9 cellular contexts compared by ENCODE assay signal in the genomic region with DNA sequence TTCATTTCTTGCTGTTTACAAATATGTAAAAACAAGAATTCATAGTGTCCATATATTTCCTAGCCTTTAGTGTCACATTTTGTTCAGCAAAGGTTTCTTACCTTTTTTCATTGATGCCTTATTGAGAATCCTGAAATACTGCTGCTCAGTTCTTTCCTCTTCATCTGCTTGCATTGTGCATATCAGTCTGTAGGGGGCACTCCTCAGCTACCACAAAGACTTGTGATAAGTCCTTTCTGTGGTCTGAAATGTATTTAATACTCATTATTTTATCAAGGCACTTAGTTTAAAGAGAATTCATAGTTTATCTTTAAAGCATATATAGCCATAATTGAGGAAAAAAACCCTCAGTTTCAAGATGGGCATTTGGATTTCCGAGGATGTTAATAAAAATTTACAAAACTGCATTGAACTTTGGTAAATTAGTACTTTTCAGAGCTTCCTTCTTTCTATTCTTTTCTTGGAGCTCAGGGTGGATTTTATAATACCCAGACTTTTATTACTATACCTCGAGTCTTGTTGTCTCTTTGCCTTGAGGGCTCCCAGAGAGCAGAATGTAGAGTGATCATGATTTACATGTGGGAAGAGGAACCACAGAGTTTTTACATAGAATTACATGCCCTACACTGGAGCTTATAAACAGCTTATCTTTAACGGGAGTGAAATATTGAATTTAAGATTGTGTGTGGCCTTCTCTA.
DNase-seq lines count a peak whose midpoint lies in the region; ATAC-seq, FAIRE-seq and TF ChIP-seq lines count a peak whose summit lies in the region.
"Had no signal": no experiment of that assay in that cellular context is flagged by ENCODE, and none has a peak within 500 bp of the region (broad histone marks: within the 10 kb centered on the region; RNA-seq: fewer than 3 reads in every experiment).

No MANE protein-coding gene starts in this region.

- no peaks in the 10 kb centered on the region for H3K36me3 Mint-ChIP-seq in CD8-positive, alpha-beta T cell
- H3K36me3 Mint-ChIP-seq in GM23338 (ENCODE audit: low read depth): no peaks in the 10 kb centered on the region

- intact Hi-C loops in CD8-positive, alpha-beta T cell (cut with DNase I, micrococcal nuclease): no loop called here
- intact Hi-C loops in ascending aorta (cut with DNase I): loop anchor here (5.0 kb wide), 1 partner anchor 1113 kb away; no protein-coding TSS in a partner anchor

- no peak for ATAC-seq in CD8-positive, alpha-beta T cell
- ATAC-seq in GM23338 (peak; percentile 75), upper lobe of left lung (ENCODE audit: low FRiP score in 2 of 2) (peak in 1 of 2 donors; percentile 63)

- POLR2A ChIA-PET in CD8-positive, alpha-beta T cell (lab: Charles Lee): no interaction called here

- no peaks in the 10 kb centered on the region for H3F3A ChIP-seq in GM23338 (replicated peaks; ENCODE audit: low read depth)

- TF ChIP-seq CTCF in CD8-positive, alpha-beta T cell (IDR thresholded peaks at IDR 0.05): peak; percentile 28
- TF ChIP-seq CTCF in GM23338 (conservative IDR thresholded peaks at IDR 0.05; ENCODE audit: low read depth in 2 of 2): peak; percentile 89 to 97
- peak; percentile 31 to 68 (median 60) for TF ChIP-seq CTCF in ascending aorta (IDR thresholded peaks at IDR 0.05)
- TF ChIP-seq CTCF in upper lobe of left lung (IDR thresholded peaks at IDR 0.05): peak; percentile 15 to 44 (median 38)

- H3K4me2 ChIP-seq in GM23338: no peak overlapping the region

- peaks cover 7% of the 10 kb centered on the region for H3K4me1 Mint-ChIP-seq in CD8-positive, alpha-beta T cell (ENCODE audit: low read depth)
- H3K4me1 Mint-ChIP-seq in GM23338: peaks cover 4% of the 10 kb centered on the region; the same call in 1 of the 3 replicates

- no peak for TF ChIP-seq EP300 in upper lobe of left lung (IDR thresholded peaks at IDR 0.05)

- no peaks in the 10 kb centered on the region for H3K36me3 ChIP-seq in CD8-positive, alpha-beta T cell (ENCODE audit: insufficient read depth, low read length)
- H3K36me3 ChIP-seq in GM23338 (ENCODE audit: insufficient read depth) (no peaks in the 10 kb centered on the region), ascending aorta (no peaks in the 10 kb centered on the region), upper lobe of left lung (no peaks in the 10 kb centered on the region)

- no peaks in the 10 kb centered on the region for H4K20me1 ChIP-seq in GM23338 (replicated peaks; ENCODE audit: insufficient read depth)

- no peak overlapping the region for H2AFZ ChIP-seq in GM23338

- FAIRE-seq in GM12891 (lab: Jason Lieb, UNC): no peak

- CTCF ChIA-PET in CD8-positive, alpha-beta T cell (lab: Charles Lee): no interaction called here

- peaks cover 3% of the 10 kb centered on the region for H3K27me3 ChIP-seq in CD8-positive, alpha-beta T cell (ENCODE audit: insufficient read depth, low read length)
- no peaks in the 10 kb centered on the region for H3K27me3 ChIP-seq in GM23338 (ENCODE audit: insufficient read depth)
- no peaks in the 10 kb centered on the region for H3K27me3 ChIP-seq in ascending aorta
- no peaks in the 10 kb centered on the region for H3K27me3 ChIP-seq in upper lobe of left lung

- no peaks in the 10 kb centered on the region for H3K9me3 Mint-ChIP-seq in CD8-positive, alpha-beta T cell
- H3K9me3 Mint-ChIP-seq in GM23338: no peaks in the 10 kb centered on the region
- H3K9me3 Mint-ChIP-seq: T-helper 1 cell treated with Interleukin-12 subunit alpha and Interleukin-12 subunit beta and Interleukin-4 antibody, amounts not matched to agents 30 μg/mL and 1 μg/mL, for 36 hours had no signal

- WGBS in upper lobe of left lung, 2 donors: 25 to 39% methylated on average over 3 of the region's 3 CpGs

- H3K4me1 ChIP-seq in CD8-positive, alpha-beta T cell (ENCODE audit: insufficient read depth, low read length): no peaks in the 10 kb centered on the region
- H3K4me1 ChIP-seq in GM23338 (ENCODE audit: insufficient read depth) (no peaks in the 10 kb centered on the region), ascending aorta (no peaks in the 10 kb centered on the region), upper lobe of left lung (no peaks in the 10 kb centered on the region)

- no peak overlapping the region for H3K27ac Mint-ChIP-seq in CD8-positive, alpha-beta T cell
- H3K27ac Mint-ChIP-seq in GM23338: no peak overlapping the region
- H3K27ac Mint-ChIP-seq: T-helper 1 cell treated with Interleukin-12 subunit alpha and Interleukin-12 subunit beta and Interleukin-4 antibody, amounts not matched to agents 30 μg/mL and 1 μg/mL, for 36 hours had no signal

- H3K79me2 ChIP-seq in GM23338 (replicated peaks; ENCODE audit: insufficient read depth): no peaks in the 10 kb centered on the region

- H3K9me3 ChIP-seq in CD8-positive, alpha-beta T cell (ENCODE audit: low read length): no peaks in the 10 kb centered on the region
- H3K9me3 ChIP-seq in ascending aorta (no peaks in the 10 kb centered on the region), upper lobe of left lung (no peaks in the 10 kb centered on the region)

- H3K27me3 Mint-ChIP-seq in CD8-positive, alpha-beta T cell (ENCODE audit: low read depth): peaks cover 13% of the 10 kb centered on the region
- peaks cover 1% of the 10 kb centered on the region for H3K27me3 Mint-ChIP-seq in GM23338 (ENCODE audit: insufficient read depth, low read depth, poor library complexity)

- no peak overlapping the region for H3K27ac ChIP-seq in CD8-positive, alpha-beta T cell (ENCODE audit: low read depth, low read length)
- H3K27ac ChIP-seq in GM23338 (ENCODE audit: low read depth) (no peak overlapping the region), ascending aorta (no peak overlapping the region), upper lobe of left lung (no peak overlapping the region)

- DNase-seq in CD8-positive, alpha-beta T cell: no peak
- DNase-seq in GM23338 (ENCODE audit: low spot score) (peak; percentile 77), NCI-H526 (lab: John Stamatoyannopoulos, UW) (peak; percentile 92 to 96), ascending aorta (ENCODE audit: low spot score in 2 of 2) (no peak), left kidney (ENCODE audit: low read depth, low spot score) (peak; percentile 82), upper lobe of left lung (peak in 1 of 2 donors; percentile 22), GM12891 (ENCODE audit: insufficient read length, low spot score) (no peak), GF-D8 (lab: John Stamatoyannopoulos, UW) (no peak)

- H3K4me3 Mint-ChIP-seq in CD8-positive, alpha-beta T cell: no peak overlapping the region
- no peak overlapping the region for H3K4me3 Mint-ChIP-seq in GM23338
- H3K4me3 Mint-ChIP-seq: T-helper 1 cell treated with Interleukin-12 subunit alpha and Interleukin-12 subunit beta and Interleukin-4 antibody, amounts not matched to agents 30 μg/mL and 1 μg/mL, for 36 hours had no signal

- no peak for TF ChIP-seq POLR2A in upper lobe of left lung (IDR thresholded peaks at IDR 0.05)
- TF ChIP-seq POLR2A in GM12891 (IDR thresholded peaks at IDR 0.05; ENCODE audit: low read depth, low read length): no peak

- H3K4me3 ChIP-seq in CD8-positive, alpha-beta T cell (ENCODE audit: low read depth, low read length): no peak overlapping the region
- H3K4me3 ChIP-seq in GM23338 (no peak overlapping the region), ascending aorta (no peak overlapping the region), upper lobe of left lung (no peak overlapping the region)

- H3K9me2 ChIP-seq in GM23338 (ENCODE audit: insufficient read depth): no peaks in the 10 kb centered on the region

TF ChIP-seq in GM23338, 12 proteins besides CTCF, POLR2A, EP300 and RAD21 (continues in another document):
- TF ChIP-seq EZH2phosphoT487 (IDR thresholded peaks at IDR 0.05; ENCODE audit: unreplicated experiment): no peak
- TF ChIP-seq JUNB (IDR thresholded peaks at IDR 0.05; ENCODE audit: unreplicated experiment): no peak

TF ChIP-seq in GM12891, 5 proteins besides CTCF, POLR2A, EP300 and RAD21:
- TF ChIP-seq POLR2AphosphoS5 (IDR thresholded peaks at IDR 0.05; ENCODE audit: low read depth, low read length) (no peak), PAX5 (IDR thresholded peaks at IDR 0.05; ENCODE audit: insufficient read depth, low read length, severe bottlenecking) (no peak), POU2F2 (IDR thresholded peaks at IDR 0.05; ENCODE audit: low read depth, low read length) (no peak), SPI1 (IDR thresholded peaks at IDR 0.05; ENCODE audit: low read depth, low read length) (no peak), TAF1 (IDR thresholded peaks at IDR 0.05; ENCODE audit: low read depth, low read length) (no peak)

Comparison
In these comparisons a context has a peak if more than half of its experiments do, and no peak if none do; other contexts are left out.
1. DNase-seq: peak in GM23338 (single experiment), NCI-H526 (2 of 2) and left kidney (single experiment); none in CD8-positive, alpha-beta T cell (0 of 7), ascending aorta (0 of 2), GM12891 (single experiment) and GF-D8 (single experiment).
2. CTCF ChIP-seq: peak in every context shown above with its lines; median percentile 93 in GM23338; 60 in ascending aorta; 38 in upper lobe of left lung; 28 in CD8-positive, alpha-beta T cell.